ENCODE assay signal across 11 cellular contexts in genomic region chr7:208816-209215, GRCh38. TPM values are rescaled to one million over a fixed set of nuclear protein-coding genes. Genes with fewer than 3 reads are reported as not detected.
"Had no signal": no experiment of that assay in that cellular context is flagged by ENCODE, and none has a peak within 500 bp of the region (broad histone marks: within the 10 kb centered on the region; RNA-seq: fewer than 3 reads in every experiment).

No MANE protein-coding gene starts in this region.

- H3K4me1 ChIP-seq: HAP-1 had no signal

- H3K27ac ChIP-seq: GM23248 had no signal

- FAIRE-seq: HepG2, K562 had no signal

- ATAC-seq: HCT116, HepG2, K562 had no signal

- DNase-seq: GM23248, GOT3, H7, HFFc6, Kasumi-1, KG1 had no signal

- H3K9me3 ChIP-seq: HAP-1 had no signal

- H3K9ac ChIP-seq: GM23248 had no signal

- H3K4me3 ChIP-seq: GM23248, HAP-1, K562 had no signal

RNA-seq across cellular contexts. Expression of gene FAM20C, which starts 16.4 kb away (rescaled TPM):
- total RNA-seq: HT-29 had no signal
